In genomic region chr16:19323596-19323995, GRCh38 we compare ENCODE assay signal across 23 cellular contexts. TPM values are rescaled to one million over a fixed set of nuclear protein-coding genes. Genes with fewer than 3 reads are reported as not detected.
"Had no signal": no experiment of that assay in that cellular context is flagged by ENCODE, and none has a peak within 500 bp of the region (broad histone marks: within the 10 kb centered on the region; RNA-seq: fewer than 3 reads in every experiment).

No MANE protein-coding gene starts in this region.

- H3K9me3 ChIP-seq: SK-N-SH had no signal

- H3K27ac ChIP-seq: RWPE1 had no signal

- DNase-seq: Karpas-422, KG1, MG63, NCI-H1092, NCI-H1436, NCI-H187, NCI-H2029, NCI-H2081 treated with DMSO at 0.1 percent for 48 hours, NCI-H2171, NCI-H226, NCI-H446, NCI-H510A, NCI-H524 treated with DMSO at 0.1 percent for 48 hours, NCI-H69, NCI-H774, PC-3, SHP77, SK-N-SH, SW 1271 had no signal

- H3K9ac ChIP-seq: SK-N-SH had no signal

- H3K36me3 ChIP-seq: MG63 had no signal

- ATAC-seq: Panc1, PC-3 had no signal

- H3K27me3 ChIP-seq: MG63 had no signal

- H3K4me3 ChIP-seq: MG63 had no signal

- H3K4me2 ChIP-seq: SK-N-SH had no signal

RNA-seq across cellular contexts. Expression of gene CLEC19A, which starts 38.1 kb away (rescaled TPM):
- total RNA-seq: HT1080, PC-3, SK-MEL-5 had no signal
- polyA plus RNA-seq: SK-N-SH had no signal
